10 cellular contexts compared by ENCODE assay signal in the genomic region with DNA sequence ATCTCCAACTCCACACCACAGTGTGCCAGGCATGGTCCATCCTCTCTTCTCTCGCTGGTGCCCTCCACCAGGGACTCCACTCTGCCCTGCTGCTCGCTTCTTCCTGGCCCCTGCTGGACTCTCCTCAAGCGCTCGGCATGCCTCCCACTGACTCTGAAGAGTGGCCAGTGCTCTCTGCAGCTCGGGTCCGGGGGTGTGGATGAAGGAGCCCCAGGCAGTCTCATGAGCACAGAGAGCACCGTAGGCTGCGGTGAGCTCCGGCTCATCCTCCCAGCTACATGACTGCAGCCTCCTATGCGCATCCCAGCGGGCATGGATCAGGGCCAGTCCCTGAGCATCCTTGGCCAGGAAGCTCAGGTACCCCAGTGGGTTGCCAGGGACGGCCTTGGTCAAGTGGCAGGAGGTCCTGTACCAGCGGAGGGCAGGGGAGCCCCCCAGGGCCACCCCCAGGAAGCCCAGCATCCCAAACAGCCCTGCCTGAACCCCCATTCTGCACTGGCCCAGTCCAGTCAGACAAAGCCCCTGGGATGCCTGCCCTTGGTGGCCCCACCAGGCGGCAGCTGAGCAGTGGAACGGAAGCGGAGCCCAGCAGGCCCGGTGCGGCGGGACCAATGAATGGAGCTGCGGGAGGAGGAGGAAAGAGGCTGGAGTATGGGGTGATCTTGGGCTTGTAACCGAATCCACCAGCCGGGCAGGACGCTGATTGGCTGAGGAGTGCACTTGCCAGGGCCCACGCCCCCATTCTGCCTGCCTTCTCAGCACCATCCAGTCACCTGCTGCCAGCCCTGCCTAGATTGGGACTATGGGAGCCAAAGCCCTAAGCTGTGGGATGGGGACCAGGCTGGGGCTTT. TPM values are rescaled to one million over a fixed set of nuclear protein-coding genes. Genes with fewer than 3 reads are reported as not detected.
DNase-seq lines count a peak whose midpoint lies in the region; ATAC-seq and TF ChIP-seq lines count a peak whose summit lies in the region.
"Had no signal": no experiment of that assay in that cellular context is flagged by ENCODE, and none has a peak within 500 bp of the region (broad histone marks: within the 10 kb centered on the region; RNA-seq: fewer than 3 reads in every experiment).

A gene with protein sequence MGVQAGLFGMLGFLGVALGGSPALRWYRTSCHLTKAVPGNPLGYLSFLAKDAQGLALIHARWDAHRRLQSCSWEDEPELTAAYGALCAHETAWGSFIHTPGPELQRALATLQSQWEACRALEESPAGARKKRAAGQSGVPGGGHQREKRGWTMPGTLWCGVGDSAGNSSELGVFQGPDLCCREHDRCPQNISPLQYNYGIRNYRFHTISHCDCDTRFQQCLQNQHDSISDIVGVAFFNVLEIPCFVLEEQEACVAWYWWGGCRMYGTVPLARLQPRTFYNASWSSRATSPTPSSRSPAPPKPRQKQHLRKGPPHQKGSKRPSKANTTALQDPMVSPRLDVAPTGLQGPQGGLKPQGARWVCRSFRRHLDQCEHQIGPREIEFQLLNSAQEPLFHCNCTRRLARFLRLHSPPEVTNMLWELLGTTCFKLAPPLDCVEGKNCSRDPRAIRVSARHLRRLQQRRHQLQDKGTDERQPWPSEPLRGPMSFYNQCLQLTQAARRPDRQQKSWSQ (minus strand): TSS at position 643 of the 851 bp plus-strand sequence. CDS start 154 bp downstream, at position 489.

- H3K4me1 Mint-ChIP-seq in activated CD8-positive, alpha-beta memory T cell treated with anti-CD3 and anti-CD28 coated beads, Interleukin-2, amount 10 ng/mL, durations not matched to agents 7 days and 5 days = peaks cover 5% of the 10 kb centered on the region

- H3K27ac Mint-ChIP-seq in activated CD8-positive, alpha-beta memory T cell treated with anti-CD3 and anti-CD28 coated beads, Interleukin-2, amount 10 ng/mL, durations not matched to agents 7 days and 5 days = no peak within 1 kb of the TSS

- no peak within 1 kb of the TSS for H3K4me3 ChIP-seq in fibroblast of villous mesenchyme (ENCODE audit: low read depth, low read length)

- DNase-seq in NCI-H2227 (lab: John Stamatoyannopoulos, UW; ENCODE audit: unreplicated experiment) (peak; percentile 48), NCI-H2227 treated with DMSO at 0.1 percent for 48 hours (lab: John Stamatoyannopoulos, UW) (no peak), NCI-H748 (lab: John Stamatoyannopoulos, UW; ENCODE audit: unreplicated experiment) (peak; percentile 90), fibroblast of villous mesenchyme (ENCODE audit: low read depth) (peak; percentile 47), sciatic nerve (ENCODE audit: low spot score) (no peak), HEK293T (ENCODE audit: extremely low spot score) (no peak)
- DNase-seq in activated CD8-positive, alpha-beta memory T cell treated with anti-CD3 and anti-CD28 coated beads, Interleukin-2, amount 10 ng/mL, durations not matched to agents 7 days and 5 days = no peak
- DNase-seq in activated T-cell treated with anti-CD3 and anti-CD28 coated beads, Interleukin-2, amount 50 U/mL, for 1 hour = no peak
- DNase-seq: RPMI8226 had no signal

- H3K36me3 Mint-ChIP-seq in activated CD8-positive, alpha-beta memory T cell treated with anti-CD3 and anti-CD28 coated beads, Interleukin-2, amount 10 ng/mL, durations not matched to agents 7 days and 5 days = no peaks in the 10 kb centered on the region

- CTCF ChIA-PET in activated CD8-positive, alpha-beta memory T cell treated with anti-CD3 and anti-CD28 coated beads, Interleukin-2, amount 10 ng/mL, durations not matched to agents 7 days and 5 days (lab: Charles Lee) = no interaction called here
- CTCF ChIA-PET in HEK293T (lab: Yijun Ruan, JAX) = interaction anchor here (0.9 to 1.3 kb wide), 2 partner anchors 33 to 72 kb away, joined by 3 to 4 read pairs; a partner anchor contains a TSS

- H3K9me3 Mint-ChIP-seq in activated CD8-positive, alpha-beta memory T cell treated with anti-CD3 and anti-CD28 coated beads, Interleukin-2, amount 10 ng/mL, durations not matched to agents 7 days and 5 days (ENCODE audit: low read depth) = no peaks in the 10 kb centered on the region

- H3K27me3 Mint-ChIP-seq in activated CD8-positive, alpha-beta memory T cell treated with anti-CD3 and anti-CD28 coated beads, Interleukin-2, amount 10 ng/mL, durations not matched to agents 7 days and 5 days = peaks cover 4% of the 10 kb centered on the region

- POLR2A ChIA-PET in HEK293T (lab: Yijun Ruan, JAX) = interaction anchor here (1.0 kb wide), 2 partner anchors 12 to 19 kb away, joined by 3 to 4 read pairs; no protein-coding TSS in a partner anchor

- H3K4me3 Mint-ChIP-seq in activated CD8-positive, alpha-beta memory T cell treated with anti-CD3 and anti-CD28 coated beads, Interleukin-2, amount 10 ng/mL, durations not matched to agents 7 days and 5 days = no peak within 1 kb of the TSS

- peak; percentile 6 for TF ChIP-seq CTCF in fibroblast of villous mesenchyme (IDR thresholded peaks at IDR 0.05; ENCODE audit: insufficient read depth, low read depth, low read length)

- intact Hi-C loops in sciatic nerve (cut with DNase I) = no loop called here

- peak; percentile 22 for ATAC-seq in sciatic nerve
- no peak for ATAC-seq in activated CD8-positive, alpha-beta memory T cell treated with anti-CD3 and anti-CD28 coated beads, Interleukin-2, amount 10 ng/mL, durations not matched to agents 7 days and 5 days

TF ChIP-seq in HEK293T, 16 proteins besides CTCF, POLR2A, EP300 and RAD21:
- no peak for TF ChIP-seq ARNT (IDR thresholded peaks at IDR 0.05)
- no peak for TF ChIP-seq CTBP1 (IDR thresholded peaks at IDR 0.05; ENCODE audit: borderline replicate concordance)
- TF ChIP-seq BHLHE40 (IDR thresholded peaks at IDR 0.05; ENCODE audit: borderline replicate concordance) = no peak
- TF ChIP-seq L3MBTL2 (conservative IDR thresholded peaks at IDR 0.05) = no peak
- no peak for TF ChIP-seq SUZ12 (IDR thresholded peaks at IDR 0.05)
- no peak for TF ChIP-seq ELF4 (IDR thresholded peaks at IDR 0.05)
- TF ChIP-seq FOXA1 (IDR thresholded peaks at IDR 0.05) = no peak
- TF ChIP-seq LEF1 (IDR thresholded peaks at IDR 0.05; ENCODE audit: borderline replicate concordance) = no peak
- no peak for TF ChIP-seq HDGF (IDR thresholded peaks at IDR 0.05; ENCODE audit: borderline replicate concordance)
- no peak for TF ChIP-seq NFRKB (IDR thresholded peaks at IDR 0.05)
- TF ChIP-seq, protein P1, sequence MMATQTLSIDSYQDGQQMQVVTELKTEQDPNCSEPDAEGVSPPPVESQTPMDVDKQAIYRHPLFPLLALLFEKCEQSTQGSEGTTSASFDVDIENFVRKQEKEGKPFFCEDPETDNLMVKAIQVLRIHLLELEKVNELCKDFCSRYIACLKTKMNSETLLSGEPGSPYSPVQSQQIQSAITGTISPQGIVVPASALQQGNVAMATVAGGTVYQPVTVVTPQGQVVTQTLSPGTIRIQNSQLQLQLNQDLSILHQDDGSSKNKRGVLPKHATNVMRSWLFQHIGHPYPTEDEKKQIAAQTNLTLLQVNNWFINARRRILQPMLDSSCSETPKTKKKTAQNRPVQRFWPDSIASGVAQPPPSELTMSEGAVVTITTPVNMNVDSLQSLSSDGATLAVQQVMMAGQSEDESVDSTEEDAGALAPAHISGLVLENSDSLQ (IDR thresholded peaks at IDR 0.05) = no peak
- no peak for TF ChIP-seq SP1 (IDR thresholded peaks at IDR 0.05)
- TF ChIP-seq FOXK2 (IDR thresholded peaks at IDR 0.05) = no peak
TF ChIP-seq in HEK293T: peak in this region for 0.

RNA-seq across cellular contexts. Expression of the gene that starts here (rescaled TPM):
- total RNA-seq in fibroblast of villous mesenchyme (0.32 and 0.43 TPM in 2 replicates), sciatic nerve (not detected)
- not detected for total RNA-seq in activated CD8-positive, alpha-beta memory T cell treated with anti-CD3 and anti-CD28 coated beads, Interleukin-2, amount 10 ng/mL, durations not matched to agents 7 days and 5 days
- total RNA-seq: right cardiac atrium had no signal

Comparison
In these comparisons a context has a peak if more than half of its experiments do, and no peak if none do; other contexts are left out.
1. DNase-seq: peak in NCI-H2227 (single experiment) and NCI-H748 (single experiment); none in NCI-H2227 treated with DMSO at 0.1 percent for 48 hours (single experiment), sciatic nerve (single experiment), activated CD8-positive, alpha-beta memory T cell treated with anti-CD3 and anti-CD28 coated beads, Interleukin-2, amount 10 ng/mL, durations not matched to agents 7 days and 5 days (single experiment), activated T-cell treated with anti-CD3 and anti-CD28 coated beads, Interleukin-2, amount 50 U/mL, for 1 hour (single experiment) and HEK293T (single experiment).
2. Peak in DNase-seq in fibroblast of villous mesenchyme; RNA of the gene not detected or under 1 TPM.
3. Peak in ATAC-seq in sciatic nerve; RNA of the gene not detected or under 1 TPM.